In the genomic region with DNA sequence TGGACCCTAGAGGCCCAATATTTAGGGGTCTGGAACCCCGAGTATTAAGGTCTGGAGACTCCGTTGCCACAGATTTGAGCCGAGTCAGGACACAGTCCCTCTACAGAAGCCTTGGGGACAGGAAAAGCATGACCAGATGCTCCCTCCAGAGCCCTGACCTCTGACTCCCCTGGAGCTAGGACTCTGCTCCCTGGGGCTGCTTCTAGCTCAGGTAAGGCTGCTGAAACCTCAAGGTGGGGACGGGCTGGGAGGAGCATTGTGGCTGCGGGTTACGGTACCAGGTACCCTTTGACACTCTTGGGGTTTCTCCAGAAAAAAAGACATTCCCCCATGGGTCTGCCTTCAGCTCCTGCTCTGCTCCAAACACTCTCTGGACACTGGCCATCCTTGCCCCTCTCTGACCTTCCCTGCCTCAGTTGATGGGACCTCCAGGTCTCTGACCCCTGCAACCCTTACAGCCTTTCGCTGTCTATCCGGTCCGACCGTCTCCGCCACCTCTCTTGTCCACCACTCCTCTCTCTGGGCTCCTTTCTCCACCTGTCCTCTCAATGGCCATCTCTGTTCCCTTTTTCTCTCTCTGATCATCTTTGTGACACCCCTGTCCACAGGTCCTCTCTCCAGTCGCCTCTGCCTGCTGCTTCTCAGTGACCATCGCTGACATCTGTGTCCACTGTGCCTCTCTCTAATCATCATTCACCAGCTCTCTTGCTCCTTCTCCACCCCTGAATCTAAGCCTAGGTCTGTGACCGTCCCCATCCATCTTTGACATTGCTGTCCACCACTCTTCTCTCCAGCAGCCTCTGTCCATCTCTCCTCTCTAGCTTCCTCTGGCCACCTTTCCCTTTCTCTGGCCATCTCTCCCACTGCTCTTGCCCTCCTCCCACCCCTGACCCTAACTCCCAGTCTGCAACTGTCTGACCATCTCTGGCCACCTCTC, we compare ENCODE assay signal across 8 cellular contexts. TPM values are rescaled to one million over a fixed set of nuclear protein-coding genes. Genes with fewer than 3 reads are reported as not detected.
DNase-seq lines count a peak whose midpoint lies in the region; ATAC-seq, FAIRE-seq and TF ChIP-seq lines count a peak whose summit lies in the region.

No MANE protein-coding gene starts in this region.

- H3K27me3 Mint-ChIP-seq in T-cell: no peaks in the 10 kb centered on the region

- ATAC-seq in T-cell (replicated peaks in 1 of 4) (peak in 2 of 4 experiments; percentile 32 to 69), gastroesophageal sphincter (no peak), gastrocnemius medialis (no peak), HG02884 (IDR thresholded peaks at IDR 0.05; ENCODE audit: unreplicated experiment) (no peak)

- peaks cover 0 to 37% of the 10 kb centered on the region in 2 donors for H3K36me3 ChIP-seq in gastroesophageal sphincter
- H3K36me3 ChIP-seq in gastrocnemius medialis: peaks cover 0 to 26% of the 10 kb centered on the region in 2 donors

- intact Hi-C loops in gastrocnemius medialis (cut with DNase I; ENCODE audit: low total_unique reads): loop anchor here (5.0 to 10.0 kb wide), 3 partner anchors 277 to 670 kb away; a partner anchor contains a TSS

- TF ChIP-seq POLR2A in gastroesophageal sphincter (IDR thresholded peaks at IDR 0.05) (no peak), gastrocnemius medialis (IDR thresholded peaks at IDR 0.05) (no peak), H54 (IDR thresholded peaks at IDR 0.05; ENCODE audit: low read depth, low read length) (no peak)

- FAIRE-seq in H54 (lab: Jason Lieb, UNC): no peak

- peaks cover 38 to 39% (median 38%) of the 10 kb centered on the region in 3 donors for H3K4me1 Mint-ChIP-seq in T-cell

- DNase-seq in GM20000 (ENCODE audit: low spot score): peak; percentile 37
- no peak for DNase-seq in T-cell
- no peak for DNase-seq in gastrocnemius medialis
- no peak for DNase-seq in NCI-H1930 (lab: John Stamatoyannopoulos, UW)
- no peak for DNase-seq in H54 (ENCODE audit: insufficient read length, low spot score)
- no peak for DNase-seq in globus pallidus (ENCODE audit: low spot score)

- peaks cover 23% of the 10 kb centered on the region for H3K36me3 Mint-ChIP-seq in T-cell

- H3K27me3 ChIP-seq in gastroesophageal sphincter (no peaks in the 10 kb centered on the region), gastrocnemius medialis (no peaks in the 10 kb centered on the region)

- WGBS in gastroesophageal sphincter (ENCODE audit: low coverage in 1 of 2), 2 donors: 35 to 43% methylated on average over 10 to 12 of the region's 14 CpGs

- TF ChIP-seq CTCF in GM20000 (IDR thresholded peaks at IDR 0.05; ENCODE audit: extremely low read depth, missing control alignments) (no peak), gastroesophageal sphincter (IDR thresholded peaks at IDR 0.05) (no peak), gastrocnemius medialis (IDR thresholded peaks at IDR 0.05 in 4 of 5, conservative IDR thresholded peaks at IDR 0.05 in 1 of 5) (no peak)

- no peak for TF ChIP-seq EP300 in gastroesophageal sphincter (IDR thresholded peaks at IDR 0.05)

- H3K27ac ChIP-seq in gastroesophageal sphincter (peak overlapping the region in 3 of 4 donors; percentile 90 to 93 (median 91)), gastrocnemius medialis (peak overlapping the region; percentile 73 to 89 (median 86))

- H3K27ac Mint-ChIP-seq in T-cell: peak overlapping the region; percentile 81 to 84

- H3K9me3 ChIP-seq in gastroesophageal sphincter (no peaks in the 10 kb centered on the region), gastrocnemius medialis (no peaks in the 10 kb centered on the region)

- CTCF ChIA-PET in T-cell (lab: Charles Lee): no interaction called here

- H3K4me1 ChIP-seq in gastroesophageal sphincter (peaks cover 2 to 40% (median 13%) of the 10 kb centered on the region in 3 donors), gastrocnemius medialis (peaks cover 23 to 36% of the 10 kb centered on the region in 2 donors)

- in situ Hi-C loops in gastrocnemius medialis (cut with MboI; ENCODE audit: low sequenced_read_pairs in 4 of 4): loop anchor here in 1 of 4 donors (10.0 kb wide), 2 partner anchors 53 to 223 kb away; a partner anchor contains a TSS

- H3K4me3 Mint-ChIP-seq in T-cell: peak overlapping the region; percentile 76 to 84 (median 82)

- POLR2A ChIA-PET in T-cell (lab: Charles Lee): no interaction called here

- H3K4me3 ChIP-seq in gastroesophageal sphincter: peak overlapping the region; percentile 42 to 85
- H3K4me3 ChIP-seq in gastrocnemius medialis: peak overlapping the region; percentile 68 to 94 (median 88)

- no peaks in the 10 kb centered on the region for H3K9me3 Mint-ChIP-seq in T-cell

RNA-seq across cellular contexts. Expression of a gene that starts 1.4 kb away (rescaled TPM):
- total RNA-seq in T-cell (10 to 100 TPM in 4 of 5 donors, 1 to 10 TPM in 1; 9.2 to 20.8 (median 15.3) TPM), gastroesophageal sphincter (10 to 100 TPM in 2 of 4 donors, 1 to 10 TPM in 2; 6.7 to 18.5 (median 9.1) TPM), gastrocnemius medialis (10 to 100 TPM in 2 of 4 donors, 1 to 10 TPM in 2; 7.4 to 18.2 (median 12.8) TPM)

RNA-seq across cellular contexts. Expression of a gene that starts 29.5 kb away (rescaled TPM):
- total RNA-seq in T-cell: 1 to 10 TPM; 2.3 to 7.0 (median 2.9) TPM
- total RNA-seq in gastroesophageal sphincter: 100 to 1,000 TPM in 1 of 4 donors, 10 to 100 TPM in 2, 1 to 10 TPM in 1; 3.0 to 116 (median 45.3) TPM
- 10 to 100 TPM in 3 of 4 donors, 1 to 10 TPM in 1; 7.2 to 25.6 (median 18.2) TPM for total RNA-seq in gastrocnemius medialis

RNA-seq across cellular contexts. Expression of a gene that starts 35.3 kb away (rescaled TPM):
- total RNA-seq in T-cell (100 to 1,000 TPM in 2 of 5 donors, 10 to 100 TPM in 3; 60.1 to 165 (median 77.2) TPM), gastroesophageal sphincter (1 to 10 TPM in 3 of 4 donors, not detected in 1; 1.8 to 3.1 (median 3.0) TPM), gastrocnemius medialis (1 to 10 TPM in 2 of 4 donors, not detected in 2; 1.2 to 1.5 TPM)

RNA-seq across cellular contexts. Expression of a gene that starts 37.3 kb away (rescaled TPM):
- total RNA-seq in T-cell (10 to 100 TPM; 45.1 to 78.3 (median 51.4) TPM), gastroesophageal sphincter (1 to 10 TPM; 2.8 to 9.5 (median 5.7) TPM), gastrocnemius medialis (1 to 10 TPM in 3 of 4 donors, not detected in 1; 1.2 to 2.7 (median 2.3) TPM)

RNA-seq across cellular contexts. Expression of a gene that starts 57.4 kb away (rescaled TPM):
- 10 to 100 TPM; 10.2 to 30.5 (median 27.3) TPM for total RNA-seq in T-cell
- total RNA-seq in gastroesophageal sphincter: 10 to 100 TPM; 44.0 to 52.7 (median 49.8) TPM
- total RNA-seq in gastrocnemius medialis: 10 to 100 TPM; 42.8 to 54.9 (median 49.9) TPM

Comparison
In these comparisons a context has a peak if more than half of its experiments do, and no peak if none do; other contexts are left out.
1. RNA of a gene that starts 35.3 kb away (total RNA-seq): 60.1 to 165 TPM in T-cell; 1.8 to 3.1 TPM in gastroesophageal sphincter and 1.2 to 1.5 TPM in gastrocnemius medialis; every median in the first group is over 10 times any median in the second.